24 cellular contexts compared by ENCODE assay signal in genomic region chr22:44131989-44132685, GRCh38. TPM values are rescaled to one million over a fixed set of nuclear protein-coding genes. Genes with fewer than 3 reads are reported as not detected.
"Had no signal": no experiment of that assay in that cellular context is flagged by ENCODE, and none has a peak within 500 bp of the region (broad histone marks: within the 10 kb centered on the region; RNA-seq: fewer than 3 reads in every experiment).

No MANE protein-coding gene starts in this region.

- H3K27me3 ChIP-seq: esophagus muscularis mucosa, gastroesophageal sphincter, hepatocyte, ovary, right lobe of liver, stomach, transverse colon had no signal

- H3K9me3 ChIP-seq: ovary, right lobe of liver had no signal

- H3K4me1 ChIP-seq: gastroesophageal sphincter, right lobe of liver, stomach had no signal

- H2AFZ ChIP-seq: hepatocyte had no signal

- H3K27ac Mint-ChIP-seq: memory B cell, mesothelial cell of epicardium, natural killer cell, progenitor cell of endocrine pancreas had no signal

- ATAC-seq: gastroesophageal sphincter, left lobe of liver, lower lobe of right lung, natural killer cell, right lobe of liver had no signal

- H3K4me2 ChIP-seq: hepatocyte had no signal

- H3K27me3 Mint-ChIP-seq: central memory CD8-positive, alpha-beta T cell; memory B cell; progenitor cell of endocrine pancreas had no signal

- H3K4me1 Mint-ChIP-seq: mesothelial cell of epicardium had no signal

- H3K27ac ChIP-seq: esophagus muscularis mucosa, gastroesophageal sphincter, hepatocyte, lower lobe of right lung, ovary, right lobe of liver, skin epidermis, stomach, thoracic aorta, transverse colon had no signal

- H3K36me3 ChIP-seq: ovary, right lobe of liver, thoracic aorta had no signal

- H3K79me2 ChIP-seq: hepatocyte had no signal

- H3K4me3 Mint-ChIP-seq: central memory CD8-positive, alpha-beta T cell; memory B cell; mesothelial cell of epicardium; natural killer cell; neural crest cell had no signal

- DNase-seq: effector memory CD4-positive, alpha-beta T cell; lower lobe of right lung; natural killer cell; right lobe of liver; stimulated activated CD4-positive, alpha-beta T cell treated with anti-CD3 and anti-CD28 coated beads, Interleukin-12 subunit alpha, Interleukin-12 subunit beta, amount 100 ng/mL, for 4 hours; stimulated activated naive CD4-positive, alpha-beta T cell; stomach; substantia nigra; transverse colon had no signal

- H3K4me3 ChIP-seq: esophagus muscularis mucosa, gastroesophageal sphincter, hepatocyte, lower lobe of right lung, ovary, right lobe of liver, skin epidermis, stomach, thoracic aorta, transverse colon had no signal

RNA-seq across cellular contexts. Expression of gene PARVG, which starts 48.6 kb away (rescaled TPM):
- total RNA-seq: fibroblast of villous mesenchyme, kidney epithelial cell, myocyte, progenitor cell of endocrine pancreas had no signal
